In genomic region chr1:29669912-29670311, GRCh38 we compare ENCODE assay signal across 11 cellular contexts.
"Had no signal": no experiment of that assay in that cellular context is flagged by ENCODE, and none has a peak within 500 bp of the region (broad histone marks: within the 10 kb centered on the region; RNA-seq: fewer than 3 reads in every experiment).

No MANE protein-coding gene starts in this region.

- H3K4me3 Mint-ChIP-seq: activated naive CD8-positive, alpha-beta T cell treated with anti-CD3 and anti-CD28 coated beads, Interleukin-2, amount 50 U/mL, for 24 hours; activated T-cell treated with anti-CD3 and anti-CD28 coated beads, Interleukin-2, amount 50 U/mL, for 72 hours; stimulated activated naive B cell treated with anti-CD40 and anti-IgM and Interleukin-4, amounts not matched to agents 10 μg/mL and 1 μg/mL and 100 μg/mL, for 72 hours; T-helper 17 cell; WTC11 had no signal

- ATAC-seq: activated naive CD8-positive, alpha-beta T cell treated with anti-CD3 and anti-CD28 coated beads, Interleukin-2, amount 50 U/mL, for 24 hours; activated T-cell treated with anti-CD3 and anti-CD28 coated beads, Interleukin-2, amount 50 U/mL, for 72 hours; heart left ventricle; left lung; SK-N-SH treated with all-trans-retinoic acid at 6 μM for 48 hours; stimulated activated naive B cell treated with anti-CD40 and anti-IgM and Interleukin-4, amounts not matched to agents 10 μg/mL and 1 μg/mL and 100 μg/mL, for 72 hours; T-helper 17 cell; WTC11 had no signal

- DNase-seq: activated CD4-positive, alpha-beta T cell treated with anti-CD3 and anti-CD28 coated beads for 48 hours; activated naive CD8-positive, alpha-beta T cell treated with anti-CD3 and anti-CD28 coated beads, Interleukin-2, amount 50 U/mL, for 24 hours; activated T-cell treated with anti-CD3 and anti-CD28 coated beads, Interleukin-2, amount 50 U/mL, for 72 hours; left lung; mesendoderm; retina; stimulated activated naive B cell treated with anti-CD40 and anti-IgM and Interleukin-4, amounts not matched to agents 10 μg/mL and 1 μg/mL and 100 μg/mL, for 72 hours; T-helper 17 cell had no signal

- H3K4me1 Mint-ChIP-seq: activated naive CD8-positive, alpha-beta T cell treated with anti-CD3 and anti-CD28 coated beads, Interleukin-2, amount 50 U/mL, for 24 hours; stimulated activated naive B cell treated with anti-CD40 and anti-IgM and Interleukin-4, amounts not matched to agents 10 μg/mL and 1 μg/mL and 100 μg/mL, for 72 hours; T-helper 17 cell had no signal

- H3K9me3 Mint-ChIP-seq: activated naive CD8-positive, alpha-beta T cell treated with anti-CD3 and anti-CD28 coated beads, Interleukin-2, amount 50 U/mL, for 24 hours; activated T-cell treated with anti-CD3 and anti-CD28 coated beads, Interleukin-2, amount 50 U/mL, for 72 hours; stimulated activated naive B cell treated with anti-CD40 and anti-IgM and Interleukin-4, amounts not matched to agents 10 μg/mL and 1 μg/mL and 100 μg/mL, for 72 hours; WTC11 had no signal

- H3K36me3 Mint-ChIP-seq: stimulated activated naive B cell treated with anti-CD40 and anti-IgM and Interleukin-4, amounts not matched to agents 10 μg/mL and 1 μg/mL and 100 μg/mL, for 72 hours; WTC11 had no signal

- H3K27ac Mint-ChIP-seq: activated naive CD8-positive, alpha-beta T cell treated with anti-CD3 and anti-CD28 coated beads, Interleukin-2, amount 50 U/mL, for 24 hours; activated T-cell treated with anti-CD3 and anti-CD28 coated beads, Interleukin-2, amount 50 U/mL, for 72 hours; stimulated activated naive B cell treated with anti-CD40 and anti-IgM and Interleukin-4, amounts not matched to agents 10 μg/mL and 1 μg/mL and 100 μg/mL, for 72 hours; T-helper 17 cell; WTC11 had no signal
